20 cellular contexts compared by ENCODE assay signal in genomic region chr11:2393941-2394817, GRCh38. TPM values are rescaled to one million over a fixed set of nuclear protein-coding genes. Genes with fewer than 3 reads are reported as not detected.
DNase-seq lines count a peak whose midpoint lies in the region; ATAC-seq and TF ChIP-seq lines count a peak whose summit lies in the region.
"Had no signal": no experiment of that assay in that cellular context is flagged by ENCODE, and none has a peak within 500 bp of the region (broad histone marks: within the 10 kb centered on the region; RNA-seq: fewer than 3 reads in every experiment).

No MANE protein-coding gene starts in this region.

- no peaks in the 10 kb centered on the region; the same call in 1 of the 2 replicates for H3F3A ChIP-seq in OCI-LY1 (ENCODE audit: insufficient read depth, low read length)

- H3K36me3 ChIP-seq in OCI-LY1 (ENCODE audit: insufficient read depth, low read length) = peaks cover 62% of the 10 kb centered on the region
- no peaks in the 10 kb centered on the region for H3K36me3 ChIP-seq in hepatocyte (replicated peaks; ENCODE audit: insufficient read depth, low read depth)

- peak; percentile 21; the same call in 1 of the 3 replicates for TF ChIP-seq CTCF in GM12872 (IDR thresholded peaks at IDR 0.05; ENCODE audit: insufficient read depth, low read depth, low read length)
- peak; percentile 37; the same call in 1 of the 2 replicates for TF ChIP-seq CTCF in OCI-LY1 (IDR thresholded peaks at IDR 0.05; ENCODE audit: low read length)
- TF ChIP-seq CTCF in chondrocyte (IDR thresholded peaks at IDR 0.05) = peak; percentile 24
- TF ChIP-seq CTCF in hepatocyte (IDR thresholded peaks at IDR 0.05; ENCODE audit: poor library complexity) = no peak

- H3K79me2 ChIP-seq in OCI-LY1 (ENCODE audit: insufficient read depth, low read length) = no peaks in the 10 kb centered on the region
- H3K79me2 ChIP-seq in hepatocyte = peaks cover 25% of the 10 kb centered on the region

- H3K36me3 Mint-ChIP-seq in chondrocyte (ENCODE audit: low read depth) = peaks cover 6% of the 10 kb centered on the region
- H3K36me3 Mint-ChIP-seq in stimulated activated effector memory CD8-positive, alpha-beta T cell treated with anti-CD3 and anti-CD28 coated beads, Interleukin-12 subunit alpha, Interleukin-12 subunit beta, amount 100 ng/mL, for 72 hours = peaks cover 51% of the 10 kb centered on the region
- H3K36me3 Mint-ChIP-seq: activated naive CD8-positive, alpha-beta T cell had no signal

- no peaks in the 10 kb centered on the region for H3K27me3 Mint-ChIP-seq in chondrocyte (ENCODE audit: low read depth)
- H3K27me3 Mint-ChIP-seq: activated naive CD8-positive, alpha-beta T cell had no signal

- H3K4me1 ChIP-seq in OCI-LY1 (ENCODE audit: insufficient read depth, low read length, severe bottlenecking) (peaks cover 62% of the 10 kb centered on the region), hepatocyte (ENCODE audit: insufficient read depth) (peaks cover 10% of the 10 kb centered on the region)

- WGBS in hepatocyte (ENCODE audit: low lambda C conversion rate, missing lambda C conversion rate) = 92% methylated on average over 31 of the region's 34 CpGs

- H3K9ac ChIP-seq in OCI-LY1 (ENCODE audit: low read length) = peak overlapping the region; percentile 20; the same call in 1 of the 2 replicates

- ATAC-seq in stimulated activated effector memory CD8-positive, alpha-beta T cell treated with anti-CD3 and anti-CD28 coated beads, Interleukin-12 subunit alpha, Interleukin-12 subunit beta, amount 100 ng/mL, for 72 hours = peak; percentile 31
- no peak for ATAC-seq in GM19023 (IDR thresholded peaks at IDR 0.05; ENCODE audit: unreplicated experiment)
- ATAC-seq in HG03135 (IDR thresholded peaks at IDR 0.05; ENCODE audit: unreplicated experiment) = no peak
- ATAC-seq: right lobe of liver had no signal

- H3K4me3 ChIP-seq in OCI-LY1 (ENCODE audit: low read depth, low read length, poor library complexity, severe bottlenecking) = no peak overlapping the region
- no peak overlapping the region for H3K4me3 ChIP-seq in hepatocyte
- H3K4me3 ChIP-seq: dorsolateral prefrontal cortex, right lobe of liver, vagina had no signal

- no peaks in the 10 kb centered on the region for H3K27me3 ChIP-seq in OCI-LY1 (ENCODE audit: insufficient read depth, low read length)
- no peaks in the 10 kb centered on the region for H3K27me3 ChIP-seq in hepatocyte
- H3K27me3 ChIP-seq: dorsolateral prefrontal cortex, right lobe of liver, vagina had no signal

- H3K4me3 Mint-ChIP-seq in chondrocyte (ENCODE audit: unreplicated experiment) = no peak overlapping the region
- no peak overlapping the region for H3K4me3 Mint-ChIP-seq in stimulated activated effector memory CD8-positive, alpha-beta T cell treated with anti-CD3 and anti-CD28 coated beads, Interleukin-12 subunit alpha, Interleukin-12 subunit beta, amount 100 ng/mL, for 72 hours
- H3K4me3 Mint-ChIP-seq: activated naive CD8-positive, alpha-beta T cell had no signal

- H3K9me2 ChIP-seq in OCI-LY1 (ENCODE audit: low read depth, low read length) = no peaks in the 10 kb centered on the region
- H3K9me2 ChIP-seq in hepatocyte (replicated peaks; ENCODE audit: insufficient read depth) = no peaks in the 10 kb centered on the region

- H3K9me3 ChIP-seq in OCI-LY1 (ENCODE audit: low read length) (no peaks in the 10 kb centered on the region), hepatocyte (ENCODE audit: low read depth) (no peaks in the 10 kb centered on the region)
- H3K9me3 ChIP-seq: right lobe of liver, vagina had no signal

- H3K9me3 Mint-ChIP-seq in chondrocyte (ENCODE audit: low read depth) = no peaks in the 10 kb centered on the region
- no peaks in the 10 kb centered on the region for H3K9me3 Mint-ChIP-seq in stimulated activated effector memory CD8-positive, alpha-beta T cell treated with anti-CD3 and anti-CD28 coated beads, Interleukin-12 subunit alpha, Interleukin-12 subunit beta, amount 100 ng/mL, for 72 hours

- no peak for DNase-seq in chondrocyte (ENCODE audit: low spot score)
- DNase-seq in stimulated activated effector memory CD8-positive, alpha-beta T cell treated with anti-CD3 and anti-CD28 coated beads, Interleukin-12 subunit alpha, Interleukin-12 subunit beta, amount 100 ng/mL, for 72 hours (ENCODE audit: low spot score in 2 of 2) = no peak
- DNase-seq in AG08395 (ENCODE audit: low spot score) = no peak
- DNase-seq in hepatocyte (ENCODE audit: low spot score) = no peak
- DNase-seq: activated CD4-positive, alpha-beta T cell treated with anti-CD3 and anti-CD28 coated beads, Interleukin-2, amount 50 U/mL, for 4 hours; activated T-cell treated with anti-CD3 and anti-CD28 coated beads, Interleukin-2, amount 50 U/mL, for 48 hours; dorsolateral prefrontal cortex; glutamatergic neuron; NCI-H187; NCI-H446 treated with DMSO at 0.1 percent for 48 hours; right lobe of liver; stimulated activated CD4-positive, alpha-beta T cell treated with anti-CD3 and anti-CD28 coated beads, Interleukin-1b, Interleukin-23, amount 100 ng/mL, for 48 hours had no signal

- H3K4me2 ChIP-seq in OCI-LY1 (ENCODE audit: low read length) = peak overlapping the region; percentile 73; the same call in 1 of the 2 replicates
- H3K4me2 ChIP-seq in hepatocyte = no peak overlapping the region

- peaks cover 20% of the 10 kb centered on the region for H3K4me1 Mint-ChIP-seq in chondrocyte (ENCODE audit: low read depth)
- H3K4me1 Mint-ChIP-seq in stimulated activated effector memory CD8-positive, alpha-beta T cell treated with anti-CD3 and anti-CD28 coated beads, Interleukin-12 subunit alpha, Interleukin-12 subunit beta, amount 100 ng/mL, for 72 hours = peaks cover 25% of the 10 kb centered on the region

- H3K27ac ChIP-seq in OCI-LY1 (ENCODE audit: low read depth, low read length, poor library complexity, severe bottlenecking) (peak overlapping the region; percentile 100), hepatocyte (no peak overlapping the region)
- H3K27ac ChIP-seq: right lobe of liver had no signal

- H3K27ac Mint-ChIP-seq in chondrocyte (ENCODE audit: unreplicated experiment) = no peak overlapping the region
- peak overlapping the region; percentile 29 for H3K27ac Mint-ChIP-seq in stimulated activated effector memory CD8-positive, alpha-beta T cell treated with anti-CD3 and anti-CD28 coated beads, Interleukin-12 subunit alpha, Interleukin-12 subunit beta, amount 100 ng/mL, for 72 hours
- H3K27ac Mint-ChIP-seq: activated naive CD8-positive, alpha-beta T cell had no signal

- H4K20me1 ChIP-seq in OCI-LY1 (ENCODE audit: insufficient read depth, low read length) = no peaks in the 10 kb centered on the region
- H4K20me1 ChIP-seq in hepatocyte (ENCODE audit: insufficient read depth, poor library complexity, severe bottlenecking) = peaks cover 43% of the 10 kb centered on the region

- H2AFZ ChIP-seq in OCI-LY1 (ENCODE audit: low read length) (no peak overlapping the region), hepatocyte (no peak overlapping the region)

RNA-seq across cellular contexts. Expression of gene TSSC4, which starts 6.4 kb away (rescaled TPM):
- total RNA-seq in chondrocyte = 44.1 to 55.2 TPM (median 52.2 TPM) in 3 replicates
- total RNA-seq in hepatocyte = 31.4 and 33.8 TPM in 2 replicates
- polyA plus RNA-seq in hepatocyte = 68.5 and 85.4 TPM in 2 replicates

RNA-seq across cellular contexts. Expression of gene CD81, which starts 17.1 kb away (rescaled TPM):
- 403 to 442 TPM (median 441 TPM) in 3 replicates for total RNA-seq in chondrocyte
- 216 and 233 TPM in 2 replicates for total RNA-seq in hepatocyte
- polyA plus RNA-seq in hepatocyte = 471 and 472 TPM in 2 replicates

RNA-seq across cellular contexts. Expression of gene TRPM5, which starts 50.1 kb away (rescaled TPM):
- not detected in 3 replicates for total RNA-seq in chondrocyte
- 0.07 and 0.32 TPM in 2 replicates for total RNA-seq in hepatocyte
- 0.13 and 0.36 TPM in 2 replicates for polyA plus RNA-seq in hepatocyte
- total RNA-seq: M059J, right lobe of liver, vagina had no signal
- polyA plus RNA-seq: liver had no signal

RNA-seq across cellular contexts. Expression of gene KCNQ1, which starts 50.6 kb away (rescaled TPM):
- total RNA-seq in chondrocyte (0.41 TPM in 1 of 3 replicates, not detected in the others), hepatocyte (1.8 and 4.0 TPM in 2 replicates)
- 4.9 and 6.4 TPM in 2 replicates for polyA plus RNA-seq in hepatocyte
- total RNA-seq: M059J had no signal
